Comparison of ENCODE assay signal across 23 cellular contexts in genomic region chr4:136106753-136107152, GRCh38.
"Had no signal": no experiment of that assay in that cellular context is flagged by ENCODE, and none has a peak within 500 bp of the region (broad histone marks: within the 10 kb centered on the region; RNA-seq: fewer than 3 reads in every experiment).

No MANE protein-coding gene starts in this region.

- H3K4me3 ChIP-seq: adrenal gland, body of pancreas, pancreas, psoas muscle, sigmoid colon, thoracic aorta had no signal

- H3K4me1 ChIP-seq: adrenal gland, body of pancreas, pancreas, psoas muscle, sigmoid colon had no signal

- H3K27me3 ChIP-seq: adrenal gland, body of pancreas, pancreas, sigmoid colon had no signal

- H3K36me3 ChIP-seq: adrenal gland, pancreas, sigmoid colon, thoracic aorta had no signal

- DNase-seq: activated CD4-positive, alpha-beta T cell treated with anti-CD3 and anti-CD28 coated beads for 4 hours; activated CD4-positive, alpha-beta T cell treated with anti-CD3 and anti-CD28 coated beads, Interleukin-2, amount 50 U/mL, for 4 hours; activated naive CD4-positive, alpha-beta T cell; activated naive CD8-positive, alpha-beta T cell treated with anti-CD3 and anti-CD28 coated beads for 36 hours; activated T-cell treated with anti-CD3 and anti-CD28 coated beads for 4 hours; activated T-cell treated with anti-CD3 and anti-CD28 coated beads, Interleukin-2, amount 50 U/mL, for 72 hours; adrenal gland; aorta; body of pancreas; effector CD8-positive, alpha-beta T cell; left cardiac atrium; left ventricle myocardium superior; naive B cell; nephron progenitor cell; nucleus accumbens; pancreas; psoas muscle; sigmoid colon; small intestine; stimulated activated CD4-positive, alpha-beta T cell treated with anti-CD3 and anti-CD28 coated beads, Interleukin-4, amount 100 ng/mL, for 24 hours; trophoblast cell had no signal

- H3K9me3 ChIP-seq: adrenal gland, body of pancreas, psoas muscle, sigmoid colon, thoracic aorta had no signal

- H3K27ac ChIP-seq: adrenal gland, body of pancreas, pancreas, psoas muscle, sigmoid colon, thoracic aorta had no signal

- ATAC-seq: activated T-cell treated with anti-CD3 and anti-CD28 coated beads, Interleukin-2, amount 50 U/mL, for 72 hours; body of pancreas; left cardiac atrium; left ventricle myocardium superior; pancreas; psoas muscle; stimulated activated effector memory CD8-positive, alpha-beta T cell treated with anti-CD3 and anti-CD28 coated beads, Interleukin-12 subunit alpha, Interleukin-12 subunit beta, amount 100 ng/mL, for 72 hours had no signal
